27 cellular contexts compared by ENCODE assay signal in the genomic region with DNA sequence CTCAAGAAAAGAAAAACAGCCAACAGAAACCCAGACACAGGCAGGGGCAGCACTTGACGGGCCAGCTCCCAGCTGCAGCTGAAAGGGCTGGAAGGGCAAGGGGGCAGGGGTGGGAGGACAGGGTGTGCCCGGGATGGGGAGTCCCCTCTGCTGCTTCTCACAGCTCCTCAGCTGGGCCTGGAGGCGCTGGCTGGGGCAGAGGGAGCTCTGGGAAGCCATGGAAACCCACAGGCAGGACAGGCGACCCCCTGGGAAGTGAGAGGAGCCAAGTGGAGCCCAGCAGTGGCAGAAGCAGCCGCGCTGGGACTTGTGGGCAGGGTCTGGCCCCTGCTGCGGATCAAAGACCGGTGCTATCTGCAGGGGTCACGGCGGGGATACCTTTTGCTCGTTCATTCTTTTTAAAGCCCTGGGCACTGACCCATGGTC. TPM values are rescaled to one million over a fixed set of nuclear protein-coding genes. Genes with fewer than 3 reads are reported as not detected.
DNase-seq lines count a peak whose midpoint lies in the region; ATAC-seq and TF ChIP-seq lines count a peak whose summit lies in the region.
"Had no signal": no experiment of that assay in that cellular context is flagged by ENCODE, and none has a peak within 500 bp of the region (broad histone marks: within the 10 kb centered on the region; RNA-seq: fewer than 3 reads in every experiment).

No MANE protein-coding gene starts in this region.

- H3K27ac ChIP-seq in PC-9 (peak overlapping the region; percentile 85), neutrophil (peak overlapping the region; percentile 93)
- H3K27ac ChIP-seq: SK-N-MC had no signal

- no peaks in the 10 kb centered on the region for H3K9me2 ChIP-seq in PC-9 (ENCODE audit: insufficient read depth)

- H3K27me3 ChIP-seq in PC-9 (ENCODE audit: insufficient read depth, low read depth) (no peaks in the 10 kb centered on the region), neutrophil (no peaks in the 10 kb centered on the region)
- H3K27me3 ChIP-seq: BE2C, MG63, Peyer's patch had no signal

- no peak for ATAC-seq in stimulated activated naive B cell treated with anti-CD40 and anti-IgM and Interleukin-4, amounts not matched to agents 10 μg/mL and 1 μg/mL and 100 μg/mL, for 72 hours (replicated peaks)
- ATAC-seq in activated T-helper 17 cell treated with anti-CD3 and anti-CD28 coated beads, Interleukin-2, amount 50 U/mL, for 72 hours (replicated peaks): no peak
- ATAC-seq in HG03280 (IDR thresholded peaks at IDR 0.05; ENCODE audit: unreplicated experiment) (no peak), GM18519 (IDR thresholded peaks at IDR 0.05; ENCODE audit: low FRiP score, unreplicated experiment) (no peak)
- ATAC-seq: left ventricle myocardium superior, T-helper 17 cell had no signal

- no peaks in the 10 kb centered on the region for H3K9me3 Mint-ChIP-seq in stimulated activated naive B cell treated with anti-CD40 and anti-IgM and Interleukin-4, amounts not matched to agents 10 μg/mL and 1 μg/mL and 100 μg/mL, for 72 hours
- H3K9me3 Mint-ChIP-seq in activated T-helper 17 cell treated with anti-CD3 and anti-CD28 coated beads, Interleukin-2, amount 50 U/mL, for 72 hours: no peaks in the 10 kb centered on the region
- H3K9me3 Mint-ChIP-seq: IgD-negative memory B cell; nephron; stimulated activated effector memory CD8-positive, alpha-beta T cell treated with anti-CD3 and anti-CD28 coated beads, Interleukin-12 subunit alpha, Interleukin-12 subunit beta, amount 100 ng/mL, for 72 hours had no signal

- TF ChIP-seq CTCF in PC-9 (conservative IDR thresholded peaks at IDR 0.05): no peak
- no peak for TF ChIP-seq CTCF in neutrophil (IDR thresholded peaks at IDR 0.05)

- H3K4me2 ChIP-seq in PC-9: peak overlapping the region; percentile 63

- H3K36me3 Mint-ChIP-seq in stimulated activated naive B cell treated with anti-CD40 and anti-IgM and Interleukin-4, amounts not matched to agents 10 μg/mL and 1 μg/mL and 100 μg/mL, for 72 hours: no peaks in the 10 kb centered on the region
- no peaks in the 10 kb centered on the region for H3K36me3 Mint-ChIP-seq in activated T-helper 17 cell treated with anti-CD3 and anti-CD28 coated beads, Interleukin-2, amount 50 U/mL, for 72 hours (ENCODE audit: low read depth)
- H3K36me3 Mint-ChIP-seq: stimulated activated effector memory CD8-positive, alpha-beta T cell treated with anti-CD3 and anti-CD28 coated beads, Interleukin-12 subunit alpha, Interleukin-12 subunit beta, amount 100 ng/mL, for 72 hours had no signal

- peak; percentile 17 for DNase-seq in activated CD4-positive, CD25-positive, alpha-beta regulatory T cell treated with anti-CD3 and anti-CD28 coated beads, Interleukin-2, amount 50 U/mL, for 72 hours
- no peak for DNase-seq in activated CD4-positive, CD25-positive, alpha-beta regulatory T cell (lab: John Stamatoyannopoulos, UW)
- DNase-seq in PC-9: no peak
- no peak for DNase-seq in stimulated activated naive B cell treated with anti-CD40 and anti-IgM and Interleukin-4, amounts not matched to agents 10 μg/mL and 1 μg/mL and 100 μg/mL, for 72 hours
- DNase-seq: activated CD4-positive, alpha-beta T cell treated with anti-CD3 and anti-CD28 coated beads, Interleukin-2, amount 50 U/mL, for 4 hours; activated CD8-positive, alpha-beta memory T cell treated with anti-CD3 and anti-CD28 coated beads, Interleukin-2, amount 50 U/mL, for 4 hours; BE2C; cerebellar nuclear complex; foreskin fibroblast; H7; hippocampal formation; left ventricle myocardium superior; MG63; midbrain; stimulated activated CD4-positive, alpha-beta T cell treated with anti-CD3 and anti-CD28 coated beads, Interleukin-2, amount 100 ng/mL, for 24 hours; T-helper 17 cell had no signal

- BruUV-seq in PC-9 (replicated peaks; lab: Mats Ljungman, UMichigan): TSS peak; percentile 26

- POLR2A ChIA-PET in PC-9 (lab: Charles Lee; ENCODE audit: unreplicated experiment): interaction anchor here (0.6 kb wide), 1 partner anchor 112 kb away, joined by 4 read pairs; a partner anchor contains a TSS

- H3K4me3 Mint-ChIP-seq in stimulated activated naive B cell treated with anti-CD40 and anti-IgM and Interleukin-4, amounts not matched to agents 10 μg/mL and 1 μg/mL and 100 μg/mL, for 72 hours: no peak overlapping the region
- no peak overlapping the region for H3K4me3 Mint-ChIP-seq in activated T-helper 17 cell treated with anti-CD3 and anti-CD28 coated beads, Interleukin-2, amount 50 U/mL, for 72 hours
- H3K4me3 Mint-ChIP-seq: IgD-negative memory B cell; nephron; stimulated activated effector memory CD8-positive, alpha-beta T cell treated with anti-CD3 and anti-CD28 coated beads, Interleukin-12 subunit alpha, Interleukin-12 subunit beta, amount 100 ng/mL, for 72 hours; T-helper 17 cell had no signal

- H3K4me1 Mint-ChIP-seq in stimulated activated naive B cell treated with anti-CD40 and anti-IgM and Interleukin-4, amounts not matched to agents 10 μg/mL and 1 μg/mL and 100 μg/mL, for 72 hours: no peaks in the 10 kb centered on the region
- H3K4me1 Mint-ChIP-seq in activated T-helper 17 cell treated with anti-CD3 and anti-CD28 coated beads, Interleukin-2, amount 50 U/mL, for 72 hours: no peaks in the 10 kb centered on the region
- H3K4me1 Mint-ChIP-seq: IgD-negative memory B cell, nephron had no signal

- peaks cover 11% of the 10 kb centered on the region; the same call in 1 of the 2 replicates for H3F3A ChIP-seq in PC-9 (ENCODE audit: insufficient read depth, low read depth)

- no peaks in the 10 kb centered on the region for H3K79me2 ChIP-seq in PC-9 (ENCODE audit: low read depth)

- peaks cover 0 to 12% of the 10 kb centered on the region in 2 donors for H3K27me3 Mint-ChIP-seq in stimulated activated naive B cell treated with anti-CD40 and anti-IgM and Interleukin-4, amounts not matched to agents 10 μg/mL and 1 μg/mL and 100 μg/mL, for 72 hours
- H3K27me3 Mint-ChIP-seq in activated T-helper 17 cell treated with anti-CD3 and anti-CD28 coated beads, Interleukin-2, amount 50 U/mL, for 72 hours: peaks cover 3% of the 10 kb centered on the region
- H3K27me3 Mint-ChIP-seq: IgD-negative memory B cell had no signal

- H3K4me3 ChIP-seq in PC-9 (no peak overlapping the region), neutrophil (ENCODE audit: low read depth in 1 of 2, low read length in 1 of 2) (peak overlapping the region; percentile 52 to 62)
- H3K4me3 ChIP-seq: MG63, Peyer's patch, SK-N-MC had no signal

- H3K4me1 ChIP-seq in PC-9 (replicated peaks; ENCODE audit: insufficient read depth) (peaks cover 35% of the 10 kb centered on the region), neutrophil (ENCODE audit: control insufficient read depth in 1 of 2, insufficient read depth in 1 of 2, low read depth in 1 of 2, low read length in 1 of 2) (peaks cover 70 to 77% of the 10 kb centered on the region in 2 experiments)
- H3K4me1 ChIP-seq: BE2C had no signal

- no peaks in the 10 kb centered on the region for H4K20me1 ChIP-seq in PC-9 (ENCODE audit: insufficient read depth)

- intact Hi-C loops in PC-9 (cut with micrococcal nuclease; ENCODE audit: unreplicated experiment): loop anchor here (5.0 kb wide), 1 partner anchor 50 kb away; no protein-coding TSS in a partner anchor

- no peak overlapping the region for H3K27ac Mint-ChIP-seq in stimulated activated naive B cell treated with anti-CD40 and anti-IgM and Interleukin-4, amounts not matched to agents 10 μg/mL and 1 μg/mL and 100 μg/mL, for 72 hours
- H3K27ac Mint-ChIP-seq in activated T-helper 17 cell treated with anti-CD3 and anti-CD28 coated beads, Interleukin-2, amount 50 U/mL, for 72 hours: no peak overlapping the region
- H3K27ac Mint-ChIP-seq: IgD-negative memory B cell; stimulated activated effector memory CD8-positive, alpha-beta T cell treated with anti-CD3 and anti-CD28 coated beads, Interleukin-12 subunit alpha, Interleukin-12 subunit beta, amount 100 ng/mL, for 72 hours; T-helper 17 cell had no signal

- 0 out of 2 replicates have a peak overlapping the region, but pooled peaks have one; percentile 68 for H2AFZ ChIP-seq in PC-9

- H3K36me3 ChIP-seq in PC-9 (ENCODE audit: low read depth) (no peaks in the 10 kb centered on the region), neutrophil (no peaks in the 10 kb centered on the region)
- H3K36me3 ChIP-seq: BE2C, MG63, Peyer's patch had no signal

- CTCF ChIA-PET in PC-9 (lab: Charles Lee): interaction anchor here (0.6 to 0.9 kb wide), 2 partner anchors 10 to 53 kb away, joined by 4 to 7 read pairs; no protein-coding TSS in a partner anchor

- H3K9me3 ChIP-seq in PC-9 (ENCODE audit: insufficient read depth, low read depth): no peaks in the 10 kb centered on the region
- H3K9me3 ChIP-seq in neutrophil: no peaks in the 10 kb centered on the region
- H3K9me3 ChIP-seq: BE2C, MG63, Peyer's patch had no signal

RNA-seq across cellular contexts. Expression of a gene that starts 20.7 kb away (rescaled TPM):
- not detected in 2 replicates for total RNA-seq in PC-9 (2021)
- 1 to 10 TPM in 1 of 2 donors, under 1 TPM in 1; 0.95 to 2.1 TPM for total RNA-seq in activated T-helper 17 cell treated with anti-CD3 and anti-CD28 coated beads, Interleukin-2, amount 50 U/mL, for 72 hours
- total RNA-seq: epithelial cell of proximal tubule, left ventricle myocardium superior had no signal

RNA-seq across cellular contexts. Expression of a gene that starts 55.5 kb away (rescaled TPM):
- 4.7 and 6.4 TPM in 2 replicates for total RNA-seq in PC-9 (2021)
- total RNA-seq in activated T-helper 17 cell treated with anti-CD3 and anti-CD28 coated beads, Interleukin-2, amount 50 U/mL, for 72 hours: not detected
- total RNA-seq: A172, epithelial cell of proximal tubule, left ventricle myocardium superior, Peyer's patch, T-helper 17 cell had no signal
